Comparison of ENCODE assay signal across 8 cellular contexts in genomic region chr13:100694722-100695644, GRCh38. TPM values are rescaled to one million over a fixed set of nuclear protein-coding genes. Genes with fewer than 3 reads are reported as not detected.
DNase-seq lines count a peak whose midpoint lies in the region; ATAC-seq and TF ChIP-seq lines count a peak whose summit lies in the region.

No MANE protein-coding gene starts in this region.

- H3K27ac Mint-ChIP-seq in H9: no peak overlapping the region

- TF ChIP-seq CTCF in H9 (conservative IDR thresholded peaks at IDR 0.05) (peak; percentile 79), VCaP (conservative IDR thresholded peaks at IDR 0.05) (peak; percentile 48)

- H3K36me3 Mint-ChIP-seq in H9 (ENCODE audit: insufficient read depth in 1 of 3, low read depth in 3 of 3): peaks cover 7 to 14% (median 10%) of the 10 kb centered on the region in 3 experiments; a peak in 6 of 7 replicates

- no peaks in the 10 kb centered on the region for H3K9me3 ChIP-seq in H9 (ENCODE audit: control insufficient read depth, low read depth, low read length)

- ATAC-seq in HG03442 (IDR thresholded peaks at IDR 0.05; ENCODE audit: unreplicated experiment) (no peak), GM21723 (IDR thresholded peaks at IDR 0.05; ENCODE audit: unreplicated experiment) (no peak)

- no peaks in the 10 kb centered on the region for H4K20me1 ChIP-seq in H9 (ENCODE audit: control insufficient read depth, insufficient read depth, insufficient read length)

- no peak overlapping the region for H3K4ac ChIP-seq in H9 (ENCODE audit: low read depth, low read length)

- no peaks in the 10 kb centered on the region for H3K27me3 ChIP-seq in ACC112 (ENCODE audit: insufficient read depth, low read length)
- no peaks in the 10 kb centered on the region for H3K27me3 ChIP-seq in H9 (ENCODE audit: insufficient read depth, low read length)

- peaks cover 6 to 10% of the 10 kb centered on the region in 2 experiments for H3K4me1 Mint-ChIP-seq in H9

- no CpG with 5 or more reads among the region's 12 CpGs for WGBS in H9 (ENCODE audit: extremely low coverage, insufficient read length, low lambda C conversion rate)

- no peak overlapping the region for H3K9ac ChIP-seq in H9 (ENCODE audit: extremely low read depth, insufficient read length, low read length)

- no peak overlapping the region for H2AK5ac ChIP-seq in H9 (ENCODE audit: insufficient read length, low read length)

- H3K56ac ChIP-seq in H9 (ENCODE audit: insufficient read length, low read depth, low read length): no peak overlapping the region

- no peak overlapping the region for H4K8ac ChIP-seq in H9 (replicated peaks; ENCODE audit: insufficient read length, low read depth, low read length)

- no peak overlapping the region for H3K23ac ChIP-seq in H9 (ENCODE audit: insufficient read length, low read depth, low read length)

- H3K18ac ChIP-seq in H9 (ENCODE audit: insufficient read length, low read depth, low read length): no peak overlapping the region

- peak; percentile 84 for DNase-seq in H9
- DNase-seq in iris pigment epithelial cell (ENCODE audit: low read depth): peak; percentile 67
- DNase-seq in activated CD4-positive, CD25-positive, alpha-beta regulatory T cell (lab: John Stamatoyannopoulos, UW): no peak
- no peak for DNase-seq in NK-92 treated with Interleukin-12 subunit alpha and Interleukin-12 subunit beta, amount 100 ng/mL, for 24 hours (lab: John Stamatoyannopoulos, UW)

- H4K91ac ChIP-seq in H9 (ENCODE audit: insufficient read length, low read depth, low read length): no peak overlapping the region

- no peak overlapping the region for H4K5ac ChIP-seq in H9 (ENCODE audit: insufficient read length, low read depth, low read length)

- no peaks in the 10 kb centered on the region for H3K79me2 ChIP-seq in ACC112 (ENCODE audit: control insufficient read depth, insufficient read depth, low read length, unreplicated experiment)
- no peaks in the 10 kb centered on the region for H3K79me2 ChIP-seq in H9 (ENCODE audit: insufficient read depth, low read length)

- no peak overlapping the region for H2BK12ac ChIP-seq in H9 (ENCODE audit: insufficient read length, low read depth, low read length)

- no peak overlapping the region for H3K4me3 ChIP-seq in ACC112 (ENCODE audit: low read depth, low read length)

- H2BK20ac ChIP-seq in H9 (ENCODE audit: low read depth, low read length, poor library complexity, severe bottlenecking): no peak overlapping the region

- H3K4me2 ChIP-seq in H9 (ENCODE audit: insufficient read depth, insufficient read length, low read length): no peak overlapping the region

- H3K36me3 ChIP-seq in ACC112 (ENCODE audit: insufficient read depth, low read length): no peaks in the 10 kb centered on the region

- peaks cover 16 to 18% of the 10 kb centered on the region in 2 experiments for H3K9me3 Mint-ChIP-seq in H9

- H3K14ac ChIP-seq in H9 (ENCODE audit: insufficient read depth, low read length): no peak overlapping the region

- H3K27ac ChIP-seq in ACC112 (ENCODE audit: low read depth, low read length) (peak overlapping the region; percentile 42), H9 (ENCODE audit: insufficient read length, low read depth, low read length) (no peak overlapping the region), VCaP (no peak overlapping the region)

- no peaks in the 10 kb centered on the region for H3K79me1 ChIP-seq in H9 (ENCODE audit: insufficient read depth, low read depth, low read length, poor library complexity, severe bottlenecking)

- H3K4me3 Mint-ChIP-seq in H9: no peak overlapping the region

- no peak overlapping the region for H3T11ph ChIP-seq in H9 (ENCODE audit: low read length)

- no peak overlapping the region for H2BK120ac ChIP-seq in H9 (ENCODE audit: low read depth, low read length, poor library complexity, severe bottlenecking)

- no peak overlapping the region for H2BK5ac ChIP-seq in H9 (ENCODE audit: insufficient read length, low read length)

- peaks cover 8% of the 10 kb centered on the region for H3K27me3 Mint-ChIP-seq in H9 (ENCODE audit: low read depth)

- no peak overlapping the region for H2BK15ac ChIP-seq in H9 (ENCODE audit: low read depth, low read length)

- peak overlapping the region; percentile 76 for H2AFZ ChIP-seq in ACC112 (ENCODE audit: low read length, unreplicated experiment)
- H2AFZ ChIP-seq in H9 (ENCODE audit: low read length): no peak overlapping the region

- H3K4me1 ChIP-seq in ACC112 (ENCODE audit: control insufficient read depth, insufficient read depth, low read length, unreplicated experiment): no peaks in the 10 kb centered on the region
- H3K4me1 ChIP-seq in H9 (ENCODE audit: insufficient read depth, low read length): no peaks in the 10 kb centered on the region

- H3K23me2 ChIP-seq in H9 (ENCODE audit: insufficient read length, low read depth, low read length, poor library complexity, severe bottlenecking): no peaks in the 10 kb centered on the region

RNA-seq across cellular contexts. Expression of gene TMTC4, which starts 20.4 kb away (rescaled TPM):
- 27.3 and 28.1 TPM in 2 replicates for total RNA-seq in H9 (2021)

Comparison
In these comparisons a context has a peak if more than half of its experiments do, and no peak if none do; other contexts are left out.
1. DNase-seq: peak in H9 (single experiment) and iris pigment epithelial cell (single experiment); none in activated CD4-positive, CD25-positive, alpha-beta regulatory T cell (0 of 4) and NK-92 treated with Interleukin-12 subunit alpha and Interleukin-12 subunit beta, amount 100 ng/mL, for 24 hours (single experiment).